Comparison of ENCODE assay signal across 25 cellular contexts in genomic region chr15:93067649-93068085, GRCh38. TPM values are rescaled to one million over a fixed set of nuclear protein-coding genes. Genes with fewer than 3 reads are reported as not detected.
DNase-seq lines count a peak whose midpoint lies in the region; TF ChIP-seq lines count a peak whose summit lies in the region.
"Had no signal": no experiment of that assay in that cellular context is flagged by ENCODE, and none has a peak within 500 bp of the region (broad histone marks: within the 10 kb centered on the region; RNA-seq: fewer than 3 reads in every experiment).

No MANE protein-coding gene starts in this region.

- peaks cover 23% of the 10 kb centered on the region for H3K4me1 ChIP-seq in H9 (ENCODE audit: insufficient read depth, low read length)
- peaks cover 81% of the 10 kb centered on the region for H3K4me1 ChIP-seq in stomach smooth muscle (ENCODE audit: control insufficient read depth, insufficient read depth, low read length)
- H3K4me1 ChIP-seq: parathyroid adenoma had no signal

- H3K23me2 ChIP-seq in H9 (ENCODE audit: insufficient read length, low read depth, low read length, poor library complexity, severe bottlenecking), result peaks cover 16% of the 10 kb centered on the region

- no peak overlapping the region for H2BK12ac ChIP-seq in H9 (ENCODE audit: insufficient read length, low read depth, low read length)

- no CpG with 5 or more reads among the region's 4 CpGs for WGBS in H9 (ENCODE audit: extremely low coverage, insufficient read length, low lambda C conversion rate)

- peak overlapping the region; percentile 51 to 73 (median 62); a peak in 4 of 7 replicates for H3K27ac Mint-ChIP-seq in H9
- H3K27ac Mint-ChIP-seq in chondrocyte (ENCODE audit: unreplicated experiment), result peak overlapping the region; percentile 57
- peak overlapping the region; percentile 68 for H3K27ac Mint-ChIP-seq in neural crest cell (ENCODE audit: unreplicated experiment)
- H3K27ac Mint-ChIP-seq: activated T-cell treated with anti-CD3 and anti-CD28 coated beads, Interleukin-2, amount 50 U/mL, for 24 hours; memory B cell; naive thymus-derived CD4-positive, alpha-beta T cell; T-helper 17 cell had no signal

- no peak overlapping the region for H2BK5ac ChIP-seq in H9 (ENCODE audit: insufficient read length, low read length)

- peak overlapping the region; percentile 3 to 52 for H3K4me3 ChIP-seq in stomach smooth muscle (ENCODE audit: low read length in 2 of 2)
- H3K4me3 ChIP-seq: BLaER1 treated with 17β-estradiol and CSF1 and Interleukin-3, amounts not matched to agents 10 nM and 100 nM; Peyer's patch; SK-N-MC had no signal

- TF ChIP-seq CTCF in H9 (conservative IDR thresholded peaks at IDR 0.05) (no peak), chondrocyte (IDR thresholded peaks at IDR 0.05) (no peak), neural crest cell (conservative IDR thresholded peaks at IDR 0.05) (no peak)

- H4K8ac ChIP-seq in H9 (replicated peaks; ENCODE audit: insufficient read length, low read depth, low read length), result no peak overlapping the region

- no peak overlapping the region for H3K18ac ChIP-seq in H9 (ENCODE audit: insufficient read length, low read depth, low read length)

- H3K36me3 Mint-ChIP-seq in H9 (ENCODE audit: insufficient read depth in 1 of 3, low read depth in 3 of 3) (peaks cover 32 to 83% (median 54%) of the 10 kb centered on the region in 3 experiments), chondrocyte (ENCODE audit: low read depth) (peaks cover 4% of the 10 kb centered on the region), neural crest cell (ENCODE audit: low read depth) (peaks cover 38% of the 10 kb centered on the region)
- H3K36me3 Mint-ChIP-seq: memory B cell; naive thymus-derived CD4-positive, alpha-beta T cell had no signal

- no peak overlapping the region for H3K23ac ChIP-seq in H9 (ENCODE audit: insufficient read length, low read depth, low read length)

- peaks cover 5 to 15% of the 10 kb centered on the region in 2 donors for H3K36me3 ChIP-seq in stomach smooth muscle (ENCODE audit: control insufficient read depth in 2 of 2, insufficient read depth in 2 of 2, low read length in 2 of 2)
- H3K36me3 ChIP-seq: brain microvascular endothelial cell, Peyer's patch had no signal

- no peaks in the 10 kb centered on the region for H3K9me3 ChIP-seq in H9 (ENCODE audit: control insufficient read depth, low read depth, low read length)
- H3K9me3 ChIP-seq in stomach smooth muscle (ENCODE audit: control insufficient read depth in 2 of 2, low read length in 2 of 2), result no peaks in the 10 kb centered on the region
- H3K9me3 ChIP-seq: BLaER1 treated with 17β-estradiol and CSF1 and Interleukin-3, amounts not matched to agents 10 nM and 100 nM; Peyer's patch had no signal

- H2BK20ac ChIP-seq in H9 (ENCODE audit: low read depth, low read length, poor library complexity, severe bottlenecking), result no peak overlapping the region

- H4K5ac ChIP-seq in H9 (ENCODE audit: insufficient read length, low read depth, low read length), result no peak overlapping the region

- no peak overlapping the region for H3K27ac ChIP-seq in H9 (ENCODE audit: insufficient read length, low read depth, low read length)
- peak overlapping the region; percentile 95 for H3K27ac ChIP-seq in stomach smooth muscle (ENCODE audit: low read length)
- H3K27ac ChIP-seq: BLaER1 treated with 17β-estradiol and CSF1 and Interleukin-3, amounts not matched to agents 10 nM and 100 nM; brain microvascular endothelial cell; KMS-11; parathyroid adenoma; SK-N-MC had no signal

- H3K4me3 Mint-ChIP-seq in H9, result peak overlapping the region in 1 of 2 experiments; percentile 62; a peak in 3 of 5 replicates
- H3K4me3 Mint-ChIP-seq in chondrocyte (ENCODE audit: unreplicated experiment), result no peak overlapping the region
- H3K4me3 Mint-ChIP-seq in neural crest cell, result peak overlapping the region; percentile 96
- H3K4me3 Mint-ChIP-seq: activated T-cell treated with anti-CD3 and anti-CD28 coated beads, Interleukin-2, amount 50 U/mL, for 24 hours; memory B cell; naive thymus-derived CD4-positive, alpha-beta T cell; T-helper 17 cell had no signal

- no peak overlapping the region for H3K14ac ChIP-seq in H9 (ENCODE audit: insufficient read depth, low read length)

- H3K9me3 Mint-ChIP-seq in H9 (no peaks in the 10 kb centered on the region; a peak in 1 of 5 replicates), chondrocyte (ENCODE audit: low read depth) (no peaks in the 10 kb centered on the region), neural crest cell (no peaks in the 10 kb centered on the region)
- H3K9me3 Mint-ChIP-seq: activated T-cell treated with anti-CD3 and anti-CD28 coated beads, Interleukin-2, amount 50 U/mL, for 24 hours; memory B cell had no signal

- H3K27me3 ChIP-seq in H9 (ENCODE audit: insufficient read depth, low read length) (no peaks in the 10 kb centered on the region), stomach smooth muscle (ENCODE audit: control insufficient read depth in 1 of 2, insufficient read depth in 2 of 2, low read length in 2 of 2) (no peaks in the 10 kb centered on the region)
- H3K27me3 ChIP-seq: Peyer's patch had no signal

- H3K79me2 ChIP-seq in H9 (ENCODE audit: insufficient read depth, low read length), result peaks cover 28% of the 10 kb centered on the region; the same call in 1 of the 2 replicates
- H3K79me2 ChIP-seq: parathyroid adenoma had no signal

- H2BK15ac ChIP-seq in H9 (ENCODE audit: low read depth, low read length), result no peak overlapping the region

- H3K4me2 ChIP-seq in H9 (ENCODE audit: insufficient read depth, insufficient read length, low read length), result no peak overlapping the region
- H3K4me2 ChIP-seq: KMS-11 had no signal

- H3K9ac ChIP-seq in H9 (ENCODE audit: extremely low read depth, insufficient read length, low read length) (no peak overlapping the region), stomach smooth muscle (ENCODE audit: low read length in 2 of 2) (peak overlapping the region in 1 of 2 donors; percentile 39)
- H3K9ac ChIP-seq: KMS-11, parathyroid adenoma had no signal

- no peak overlapping the region for H4K91ac ChIP-seq in H9 (ENCODE audit: insufficient read length, low read depth, low read length)

- H2AK5ac ChIP-seq in H9 (ENCODE audit: insufficient read length, low read length), result no peak overlapping the region

- H3K56ac ChIP-seq in H9 (ENCODE audit: insufficient read length, low read depth, low read length), result no peak overlapping the region

- H3K27me3 Mint-ChIP-seq in H9 (ENCODE audit: low read depth), result no peaks in the 10 kb centered on the region
- no peaks in the 10 kb centered on the region for H3K27me3 Mint-ChIP-seq in chondrocyte (ENCODE audit: low read depth)
- H3K27me3 Mint-ChIP-seq in neural crest cell (ENCODE audit: low read depth), result peaks cover 5% of the 10 kb centered on the region

- H2AFZ ChIP-seq in H9 (ENCODE audit: low read length), result no peak overlapping the region
- H2AFZ ChIP-seq: parathyroid adenoma had no signal

- no peak overlapping the region for H3T11ph ChIP-seq in H9 (ENCODE audit: low read length)

- H3K4ac ChIP-seq in H9 (ENCODE audit: low read depth, low read length), result no peak overlapping the region

- H3K79me1 ChIP-seq in H9 (ENCODE audit: insufficient read depth, low read depth, low read length, poor library complexity, severe bottlenecking), result peaks cover 8% of the 10 kb centered on the region

- no peak overlapping the region for H2BK120ac ChIP-seq in H9 (ENCODE audit: low read depth, low read length, poor library complexity, severe bottlenecking)

- DNase-seq in H9 (no peak), chondrocyte (ENCODE audit: low spot score) (no peak), neural crest cell (ENCODE audit: low read depth, low spot score) (no peak), NCI-H2196 (lab: John Stamatoyannopoulos, UW; ENCODE audit: unreplicated experiment) (no peak), inferior parietal cortex (ENCODE audit: extremely low spot score) (no peak), ureter (ENCODE audit: low spot score) (no peak), islet precursor cell (no peak)
- DNase-seq: activated CD4-positive, alpha-beta T cell treated with anti-CD3 and anti-CD28 coated beads for 4 hours; activated gamma-delta T cell treated with Interleukin-2 at 50 U/mL for 16 hours; activated T-cell treated with anti-CD3 and anti-CD28 coated beads, Interleukin-2, amount 50 U/mL, for 24 hours; brain microvascular endothelial cell; COR-L47; DMS79 treated with DMSO at 0.1 percent for 48 hours; glutamatergic neuron; naive thymus-derived CD4-positive, alpha-beta T cell; NCI-H510A treated with DMSO at 0.1 percent for 48 hours; Peyer's patch; T-helper 17 cell had no signal

- no peaks in the 10 kb centered on the region for H4K20me1 ChIP-seq in H9 (ENCODE audit: control insufficient read depth, insufficient read depth, insufficient read length)

- H3K4me1 Mint-ChIP-seq in H9, result peaks cover 70 to 86% of the 10 kb centered on the region in 2 experiments
- H3K4me1 Mint-ChIP-seq in chondrocyte (ENCODE audit: low read depth), result peaks cover 52% of the 10 kb centered on the region
- peaks cover 87% of the 10 kb centered on the region for H3K4me1 Mint-ChIP-seq in neural crest cell

RNA-seq across cellular contexts. Expression of gene RGMA, which starts 21.3 kb away (rescaled TPM):
- total RNA-seq in H9 (2021), result 39.8 and 41.4 TPM in 2 replicates
- total RNA-seq in chondrocyte, result 13.0 to 26.2 TPM (median 15.6 TPM) in 3 replicates
- 187 and 205 TPM in 2 replicates for total RNA-seq in neural crest cell
- 6.4 TPM for total RNA-seq in ureter
- total RNA-seq: activated CD8-positive, alpha-beta memory T cell treated with anti-CD3 and anti-CD28 coated beads for 36 hours; T-helper 17 cell had no signal
